In genomic region chr1:46807046-46807972, GRCh38 we compare ENCODE assay signal across 1 cellular context.
TF ChIP-seq lines count a peak whose summit lies in the region.

No MANE protein-coding gene starts in this region.

TF ChIP-seq in SK-N-SH treated with all-trans-retinoic acid at 6 μM for 48 hours, 23 proteins besides CTCF, POLR2A, EP300 and RAD21 (continued from another document):
- TF ChIP-seq, protein P1, sequence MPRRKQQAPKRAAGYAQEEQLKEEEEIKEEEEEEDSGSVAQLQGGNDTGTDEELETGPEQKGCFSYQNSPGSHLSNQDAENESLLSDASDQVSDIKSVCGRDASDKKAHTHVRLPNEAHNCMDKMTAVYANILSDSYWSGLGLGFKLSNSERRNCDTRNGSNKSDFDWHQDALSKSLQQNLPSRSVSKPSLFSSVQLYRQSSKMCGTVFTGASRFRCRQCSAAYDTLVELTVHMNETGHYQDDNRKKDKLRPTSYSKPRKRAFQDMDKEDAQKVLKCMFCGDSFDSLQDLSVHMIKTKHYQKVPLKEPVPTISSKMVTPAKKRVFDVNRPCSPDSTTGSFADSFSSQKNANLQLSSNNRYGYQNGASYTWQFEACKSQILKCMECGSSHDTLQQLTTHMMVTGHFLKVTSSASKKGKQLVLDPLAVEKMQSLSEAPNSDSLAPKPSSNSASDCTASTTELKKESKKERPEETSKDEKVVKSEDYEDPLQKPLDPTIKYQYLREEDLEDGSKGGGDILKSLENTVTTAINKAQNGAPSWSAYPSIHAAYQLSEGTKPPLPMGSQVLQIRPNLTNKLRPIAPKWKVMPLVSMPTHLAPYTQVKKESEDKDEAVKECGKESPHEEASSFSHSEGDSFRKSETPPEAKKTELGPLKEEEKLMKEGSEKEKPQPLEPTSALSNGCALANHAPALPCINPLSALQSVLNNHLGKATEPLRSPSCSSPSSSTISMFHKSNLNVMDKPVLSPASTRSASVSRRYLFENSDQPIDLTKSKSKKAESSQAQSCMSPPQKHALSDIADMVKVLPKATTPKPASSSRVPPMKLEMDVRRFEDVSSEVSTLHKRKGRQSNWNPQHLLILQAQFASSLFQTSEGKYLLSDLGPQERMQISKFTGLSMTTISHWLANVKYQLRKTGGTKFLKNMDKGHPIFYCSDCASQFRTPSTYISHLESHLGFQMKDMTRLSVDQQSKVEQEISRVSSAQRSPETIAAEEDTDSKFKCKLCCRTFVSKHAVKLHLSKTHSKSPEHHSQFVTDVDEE (CRISPR knock-in tag; IDR thresholded peaks at IDR 0.05): no peak
- no peak for TF ChIP-seq CSDC2 (CRISPR knock-in tag; IDR thresholded peaks at IDR 0.05)
- TF ChIP-seq RARB (CRISPR knock-in tag; IDR thresholded peaks at IDR 0.05): no peak
- no peak for TF ChIP-seq ARNTL (CRISPR knock-in tag; IDR thresholded peaks at IDR 0.05; ENCODE audit: borderline replicate concordance, low read depth)
- TF ChIP-seq ISL1 (CRISPR knock-in tag; IDR thresholded peaks at IDR 0.05): no peak
